In the genomic region with DNA sequence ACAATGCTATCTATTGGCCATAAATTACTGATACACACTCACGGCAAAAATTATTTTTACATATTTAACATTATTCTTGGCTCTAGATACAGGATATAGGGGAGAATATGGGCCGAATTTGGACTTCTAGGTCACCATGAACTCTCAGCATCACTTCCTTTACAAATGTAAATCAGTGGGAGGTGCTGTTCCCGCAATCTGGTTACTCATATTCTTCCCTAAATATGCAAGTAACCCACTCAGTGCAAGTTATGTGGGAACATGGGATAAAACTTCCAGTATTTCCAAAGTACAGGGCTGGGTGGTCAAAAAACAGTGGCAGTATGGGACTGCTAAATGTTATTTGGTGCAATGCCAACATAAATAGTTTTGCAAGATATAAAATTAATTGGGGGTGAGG, we compare ENCODE assay signal across 21 cellular contexts.
"Had no signal": no experiment of that assay in that cellular context is flagged by ENCODE, and none has a peak within 500 bp of the region (broad histone marks: within the 10 kb centered on the region; RNA-seq: fewer than 3 reads in every experiment).

No MANE protein-coding gene starts in this region.

- H3K4me3 ChIP-seq: cardiac muscle cell, dorsolateral prefrontal cortex, gastroesophageal sphincter, heart left ventricle, left lung, ovary, right lobe of liver, thoracic aorta, upper lobe of left lung had no signal

- H3K36me3 ChIP-seq: cardiac muscle cell, gastroesophageal sphincter, heart left ventricle, left lung, ovary, right lobe of liver, thoracic aorta, upper lobe of left lung had no signal

- FAIRE-seq: small intestine had no signal

- H3K4me3 Mint-ChIP-seq: activated CD4-positive, alpha-beta T cell treated with anti-CD3 and anti-CD28 coated beads, Interleukin-2, amount 10 ng/mL, durations not matched to agents 7 days and 5 days; activated CD8-positive, alpha-beta T cell treated with anti-CD3 and anti-CD28 coated beads, Interleukin-2, amount 10 ng/mL, durations not matched to agents 7 days and 5 days; activated naive CD4-positive, alpha-beta T cell treated with anti-CD3 and anti-CD28 coated beads, Interleukin-2, amount 10 ng/mL, durations not matched to agents 7 days and 5 days; activated naive CD8-positive, alpha-beta T cell treated with anti-CD3 and anti-CD28 coated beads, Interleukin-2, amount 50 U/mL, for 24 hours; activated T-cell treated with anti-CD3 and anti-CD28 coated beads, Interleukin-2, amount 50 U/mL, for 24 hours; naive thymus-derived CD4-positive, alpha-beta T cell had no signal

- H3K4me1 ChIP-seq: gastroesophageal sphincter, heart left ventricle, left lung, right lobe of liver, upper lobe of left lung had no signal

- DNase-seq: activated CD4-positive, alpha-beta T cell treated with anti-CD3 and anti-CD28 coated beads, Interleukin-2, amount 10 ng/mL, durations not matched to agents 7 days and 5 days; activated CD4-positive, CD25-positive, alpha-beta regulatory T cell; activated CD8-positive, alpha-beta T cell treated with anti-CD3 and anti-CD28 coated beads, Interleukin-2, amount 10 ng/mL, durations not matched to agents 7 days and 5 days; activated naive CD4-positive, alpha-beta T cell treated with anti-CD3 and anti-CD28 coated beads, Interleukin-2, amount 10 ng/mL, durations not matched to agents 7 days and 5 days; activated naive CD8-positive, alpha-beta T cell treated with anti-CD3 and anti-CD28 coated beads, Interleukin-2, amount 50 U/mL, for 24 hours; activated T-cell treated with anti-CD3 and anti-CD28 coated beads, Interleukin-2, amount 50 U/mL, for 24 hours; dorsolateral prefrontal cortex; heart left ventricle; left lung; naive thymus-derived CD4-positive, alpha-beta T cell; ovary; right lobe of liver; small intestine; stimulated activated CD4-positive, alpha-beta T cell treated with anti-CD3 and anti-CD28 coated beads, Interleukin-15, amount 100 ng/mL, for 24 hours; stimulated activated CD4-positive, alpha-beta T cell treated with anti-CD3 and anti-CD28 coated beads, Interleukin-4, amount 100 ng/mL, for 1 hour; T1000; upper lobe of left lung had no signal

- H3K4me1 Mint-ChIP-seq: activated CD4-positive, alpha-beta T cell treated with anti-CD3 and anti-CD28 coated beads, Interleukin-2, amount 10 ng/mL, durations not matched to agents 7 days and 5 days; activated naive CD4-positive, alpha-beta T cell treated with anti-CD3 and anti-CD28 coated beads, Interleukin-2, amount 10 ng/mL, durations not matched to agents 7 days and 5 days; activated naive CD8-positive, alpha-beta T cell treated with anti-CD3 and anti-CD28 coated beads, Interleukin-2, amount 50 U/mL, for 24 hours had no signal

- H3K9me3 ChIP-seq: ovary, right lobe of liver had no signal

- H3K27me3 ChIP-seq: cardiac muscle cell, dorsolateral prefrontal cortex, gastroesophageal sphincter, left lung, ovary, right lobe of liver, upper lobe of left lung had no signal

- H3K36me3 Mint-ChIP-seq: activated naive CD4-positive, alpha-beta T cell treated with anti-CD3 and anti-CD28 coated beads, Interleukin-2, amount 10 ng/mL, durations not matched to agents 7 days and 5 days had no signal

- H3K27ac ChIP-seq: cardiac muscle cell, epithelial cell of prostate, gastroesophageal sphincter, heart left ventricle, left lung, ovary, right lobe of liver, upper lobe of left lung had no signal

- H3K27me3 Mint-ChIP-seq: activated CD4-positive, alpha-beta T cell treated with anti-CD3 and anti-CD28 coated beads, Interleukin-2, amount 10 ng/mL, durations not matched to agents 7 days and 5 days; activated naive CD4-positive, alpha-beta T cell treated with anti-CD3 and anti-CD28 coated beads, Interleukin-2, amount 10 ng/mL, durations not matched to agents 7 days and 5 days; activated naive CD8-positive, alpha-beta T cell treated with anti-CD3 and anti-CD28 coated beads, Interleukin-2, amount 50 U/mL, for 24 hours; activated T-cell treated with anti-CD3 and anti-CD28 coated beads, Interleukin-2, amount 50 U/mL, for 24 hours; naive thymus-derived CD4-positive, alpha-beta T cell had no signal

- H3K27ac Mint-ChIP-seq: activated CD4-positive, alpha-beta T cell treated with anti-CD3 and anti-CD28 coated beads, Interleukin-2, amount 10 ng/mL, durations not matched to agents 7 days and 5 days; activated CD8-positive, alpha-beta T cell treated with anti-CD3 and anti-CD28 coated beads, Interleukin-2, amount 10 ng/mL, durations not matched to agents 7 days and 5 days; activated naive CD4-positive, alpha-beta T cell treated with anti-CD3 and anti-CD28 coated beads, Interleukin-2, amount 10 ng/mL, durations not matched to agents 7 days and 5 days; activated naive CD8-positive, alpha-beta T cell treated with anti-CD3 and anti-CD28 coated beads, Interleukin-2, amount 50 U/mL, for 24 hours; activated T-cell treated with anti-CD3 and anti-CD28 coated beads, Interleukin-2, amount 50 U/mL, for 24 hours; naive thymus-derived CD4-positive, alpha-beta T cell had no signal

- ATAC-seq: activated CD8-positive, alpha-beta T cell treated with anti-CD3 and anti-CD28 coated beads, Interleukin-2, amount 10 ng/mL, durations not matched to agents 7 days and 5 days; activated naive CD8-positive, alpha-beta T cell treated with anti-CD3 and anti-CD28 coated beads, Interleukin-2, amount 50 U/mL, for 24 hours; gastroesophageal sphincter; heart left ventricle; left lung; naive thymus-derived CD4-positive, alpha-beta T cell; right lobe of liver had no signal
